ENCODE assay signal across 12 cellular contexts in the genomic region with DNA sequence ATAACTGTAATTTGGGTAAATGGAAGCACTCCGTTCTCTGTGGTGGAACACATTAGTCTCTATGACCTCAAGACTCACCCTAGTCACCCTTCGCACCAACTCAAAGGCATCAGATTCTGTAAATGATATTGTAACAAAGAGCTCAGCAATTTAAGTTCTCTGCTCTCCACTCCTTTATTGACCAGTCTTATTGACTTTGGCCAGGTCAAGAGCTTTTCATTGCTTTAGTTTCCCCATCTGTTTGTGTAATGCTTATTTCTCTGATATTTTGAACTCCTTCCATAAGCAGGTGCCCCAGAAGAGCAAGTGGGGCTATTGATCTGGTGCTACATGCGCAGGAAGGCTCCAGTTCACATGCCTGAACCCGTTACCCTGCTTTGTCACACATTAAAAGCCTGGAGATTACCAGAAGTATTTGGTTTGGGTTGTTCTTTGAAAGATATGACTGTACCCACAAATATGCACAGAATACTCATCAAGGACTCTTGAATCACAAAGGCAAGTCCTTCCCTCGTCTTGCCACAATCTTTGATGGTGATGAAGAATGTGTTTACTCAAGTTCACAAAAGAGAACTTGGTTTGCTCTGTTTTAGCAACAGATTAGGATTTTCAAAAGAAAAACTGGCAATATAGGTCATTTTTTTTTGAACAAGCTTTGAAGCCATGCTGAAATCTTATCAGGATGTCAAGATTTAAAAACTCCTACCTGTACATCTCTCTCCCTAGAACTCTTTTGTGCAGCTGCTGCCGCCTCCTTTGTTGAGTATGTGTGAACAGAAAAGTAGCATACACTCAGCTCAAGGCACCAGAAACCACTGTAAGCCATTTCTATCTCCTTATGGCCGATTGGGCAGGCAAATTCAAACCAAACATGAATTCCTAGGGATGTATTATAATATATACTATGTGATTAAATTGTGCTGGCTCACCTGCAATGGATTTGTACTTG.
DNase-seq lines count a peak whose midpoint lies in the region; ATAC-seq and TF ChIP-seq lines count a peak whose summit lies in the region.
"Had no signal": no experiment of that assay in that cellular context is flagged by ENCODE, and none has a peak within 500 bp of the region (broad histone marks: within the 10 kb centered on the region; RNA-seq: fewer than 3 reads in every experiment).

No MANE protein-coding gene starts in this region.

- CTCF ChIA-PET in naive thymus-derived CD4-positive, alpha-beta T cell (lab: Charles Lee), result no interaction called here

- H3K27me3 ChIP-seq in naive thymus-derived CD4-positive, alpha-beta T cell (ENCODE audit: control insufficient read depth in 2 of 2, insufficient read depth in 2 of 2, low read length in 2 of 2), result no peaks in the 10 kb centered on the region
- H3K27me3 ChIP-seq: SJCRH30 had no signal

- H3K27ac ChIP-seq in naive thymus-derived CD4-positive, alpha-beta T cell (ENCODE audit: low read depth, low read length), result no peak overlapping the region
- H3K27ac ChIP-seq: SJCRH30 had no signal

- H3K9me3 Mint-ChIP-seq in naive thymus-derived CD4-positive, alpha-beta T cell, result peaks cover 0 to 3% (median 0%) of the 10 kb centered on the region in 11 donors
- H3K9me3 Mint-ChIP-seq: endodermal cell had no signal

- DNase-seq in EH (ENCODE audit: low read depth) (peak; percentile 87), NCI-H2196 (lab: John Stamatoyannopoulos, UW; ENCODE audit: unreplicated experiment) (peak; percentile 58), omental fat pad (ENCODE audit: low spot score) (no peak), HUDEP-2 (lab: John Stamatoyannopoulos, UW; ENCODE audit: unreplicated experiment in 76 of 76) (no peak), MV-4-11 (lab: John Stamatoyannopoulos, UW) (no peak)
- no peak for DNase-seq in naive thymus-derived CD4-positive, alpha-beta T cell
- DNase-seq: endodermal cell; NCI-H1417; SJCRH30; stimulated activated CD4-positive, alpha-beta T cell treated with anti-CD3 and anti-CD28 coated beads, Interleukin-4, amount 100 ng/mL, for 1 hour had no signal

- no peak overlapping the region for H3K4me3 ChIP-seq in naive thymus-derived CD4-positive, alpha-beta T cell (ENCODE audit: low read length)
- H3K4me3 ChIP-seq: SJCRH30 had no signal

- no peaks in the 10 kb centered on the region for H3K36me3 ChIP-seq in naive thymus-derived CD4-positive, alpha-beta T cell (ENCODE audit: control insufficient read depth in 2 of 3, insufficient read depth in 3 of 3, low read length in 3 of 3)
- H3K36me3 ChIP-seq: SJCRH30 had no signal

- H3K27me3 Mint-ChIP-seq in naive thymus-derived CD4-positive, alpha-beta T cell, result peaks cover 0 to 14% (median 10%) of the 10 kb centered on the region in 5 donors

- H3K27ac Mint-ChIP-seq in naive thymus-derived CD4-positive, alpha-beta T cell, result peak overlapping the region in 1 of 9 donors; percentile 11
- H3K27ac Mint-ChIP-seq: endodermal cell had no signal

- no peaks in the 10 kb centered on the region for H3K36me3 Mint-ChIP-seq in naive thymus-derived CD4-positive, alpha-beta T cell

- H3K4me1 Mint-ChIP-seq in naive thymus-derived CD4-positive, alpha-beta T cell, result peaks cover 0 to 15% (median 0%) of the 10 kb centered on the region in 7 donors

- POLR2A ChIA-PET in naive thymus-derived CD4-positive, alpha-beta T cell (lab: Charles Lee), result no interaction called here

- H3K9me3 ChIP-seq in naive thymus-derived CD4-positive, alpha-beta T cell (ENCODE audit: control insufficient read depth in 2 of 3, low read length in 3 of 3), result no peaks in the 10 kb centered on the region
- H3K9me3 ChIP-seq: SJCRH30 had no signal

- H3K4me3 Mint-ChIP-seq in naive thymus-derived CD4-positive, alpha-beta T cell, result no peak overlapping the region
- H3K4me3 Mint-ChIP-seq: endodermal cell had no signal

- ATAC-seq in esophagus mucosa (peak; percentile 95), omental fat pad (ENCODE audit: low FRiP score) (peak; percentile 74), HG02759 (IDR thresholded peaks at IDR 0.05; ENCODE audit: unreplicated experiment) (no peak)
- no peak for ATAC-seq in naive thymus-derived CD4-positive, alpha-beta T cell

- intact Hi-C loops in naive thymus-derived CD4-positive, alpha-beta T cell (cut with micrococcal nuclease), result no loop called here

- H3K4me1 ChIP-seq in naive thymus-derived CD4-positive, alpha-beta T cell (ENCODE audit: control insufficient read depth in 2 of 2, insufficient read depth in 2 of 2, low read length in 2 of 2), result no peaks in the 10 kb centered on the region

- TF ChIP-seq CTCF in omental fat pad (IDR thresholded peaks at IDR 0.05), result no peak

Comparison
In these comparisons a context has a peak if more than half of its experiments do, and no peak if none do; other contexts are left out.
1. DNase-seq: peak in EH (single experiment) and NCI-H2196 (single experiment); none in omental fat pad (single experiment), naive thymus-derived CD4-positive, alpha-beta T cell (0 of 9), HUDEP-2 (0 of 76) and MV-4-11 (single experiment).
2. ATAC-seq: peak in esophagus mucosa (single experiment) and omental fat pad (single experiment); none in naive thymus-derived CD4-positive, alpha-beta T cell (single experiment) and HG02759 (single experiment).